ENCODE assay signal across 13 cellular contexts in the genomic region with DNA sequence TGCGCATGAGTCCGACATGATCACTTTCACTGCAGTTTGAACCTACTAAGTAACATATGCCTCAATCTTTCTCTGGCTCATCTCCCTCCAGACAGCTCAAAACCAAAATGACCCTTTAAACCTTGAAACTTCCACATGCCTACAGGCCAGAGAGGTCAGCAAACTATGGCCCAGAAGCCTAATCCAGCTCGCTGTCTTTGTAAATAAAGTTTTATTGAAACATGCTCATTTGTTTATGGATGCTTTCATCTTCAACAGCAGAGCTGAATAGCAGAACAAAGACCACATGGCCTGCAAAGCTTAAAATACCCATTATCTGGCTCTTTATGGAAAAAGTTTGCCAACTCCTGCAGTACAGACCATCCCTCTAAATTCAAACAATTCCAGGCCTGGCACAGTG. TPM values are rescaled to one million over a fixed set of nuclear protein-coding genes. Genes with fewer than 3 reads are reported as not detected.
A peak's percentile ranks its signal among the peaks of the same experiment; 100 is the strongest.
DNase-seq lines count a peak whose midpoint lies in the region; TF ChIP-seq lines count a peak whose summit lies in the region.
"Had no signal": no experiment of that assay in that cellular context is flagged by ENCODE, and none has a peak within 500 bp of the region (broad histone marks: within the 10 kb centered on the region; RNA-seq: fewer than 3 reads in every experiment).

No MANE protein-coding gene starts in this region.

- H3K27me3 Mint-ChIP-seq in brain: no peaks in the 10 kb centered on the region
- H3K27me3 Mint-ChIP-seq: memory B cell had no signal

- TF ChIP-seq CTCF in brain (conservative IDR thresholded peaks at IDR 0.05): no peak
- no peak for TF ChIP-seq CTCF in esophagus muscularis mucosa (IDR thresholded peaks at IDR 0.05)

- H3K27me3 ChIP-seq in HUES64 (ENCODE audit: insufficient read depth, low read length): no peaks in the 10 kb centered on the region
- no peaks in the 10 kb centered on the region for H3K27me3 ChIP-seq in esophagus muscularis mucosa
- H3K27me3 ChIP-seq: brain microvascular endothelial cell, Peyer's patch had no signal

- no peak for TF ChIP-seq POLR2A in esophagus muscularis mucosa (IDR thresholded peaks at IDR 0.05; ENCODE audit: low read depth)

- H3K36me3 ChIP-seq in HUES64 (ENCODE audit: insufficient read depth, low read length): peaks cover 30% of the 10 kb centered on the region
- peaks cover 22 to 35% (median 26%) of the 10 kb centered on the region in 4 donors for H3K36me3 ChIP-seq in esophagus muscularis mucosa

- H3K27ac ChIP-seq in HUES64 (ENCODE audit: low read depth, low read length) (no peak overlapping the region), esophagus muscularis mucosa (replicated peaks in 1 of 4) (no peak overlapping the region)
- H3K27ac ChIP-seq: brain microvascular endothelial cell, parathyroid adenoma, Peyer's patch had no signal

- peak overlapping the region; percentile 45; the same call in 1 of the 2 replicates for H3K9ac ChIP-seq in HUES64 (ENCODE audit: low read depth, low read length)
- H3K9ac ChIP-seq: parathyroid adenoma had no signal

- H3K9me3 Mint-ChIP-seq in brain: peaks cover 0 to 2% (median 0%) of the 10 kb centered on the region in 5 experiments
- H3K9me3 Mint-ChIP-seq: activated T-helper 2 cell treated with anti-CD3 and anti-CD28 coated beads, Interferon-gamma antibody, Interleukin-2, Interleukin-4, amounts not matched to agents 10 μg/mL and 5 μg/mL and 100 μg/mL, durations not matched to agents 14 hours and 24 hours and 36 hours; memory B cell had no signal

- intact Hi-C loops in esophagus muscularis mucosa (cut with DNase I): no loop called here

- DNase-seq in inferior parietal cortex (ENCODE audit: extremely low spot score): no peak
- DNase-seq in esophagus muscularis mucosa (ENCODE audit: extremely low spot score): no peak
- DNase-seq: brain microvascular endothelial cell; effector CD4-positive, alpha-beta T cell; GOT3; NCI-H146; NCI-H510A treated with DMSO at 0.1 percent for 48 hours; Peyer's patch had no signal

- no peak for TF ChIP-seq EP300 in esophagus muscularis mucosa (IDR thresholded peaks at IDR 0.05)

- WGBS in HUES64: 94% methylated on average over 3 of the region's 3 CpGs
- 94% methylated on average over 3 of the region's 3 CpGs for WGBS in esophagus muscularis mucosa

- H3K27ac Mint-ChIP-seq in brain: peak overlapping the region in 3 of 5 experiments; percentile 81 to 100 (median 99)

- H3K4me1 Mint-ChIP-seq in brain: peaks cover 47% of the 10 kb centered on the region

- H3K4me3 ChIP-seq in HUES64 (ENCODE audit: low read length): no peak overlapping the region
- no peak overlapping the region for H3K4me3 ChIP-seq in esophagus muscularis mucosa
- H3K4me3 ChIP-seq: Peyer's patch had no signal

- H3K4me1 ChIP-seq in HUES64 (ENCODE audit: insufficient read depth, low read length) (peaks cover 19% of the 10 kb centered on the region), esophagus muscularis mucosa (peaks cover 7 to 32% (median 26%) of the 10 kb centered on the region in 4 donors)

- peak overlapping the region in 4 of 5 experiments; percentile 12 to 99 (median 94) for H3K4me3 Mint-ChIP-seq in brain

- H3K9me3 ChIP-seq in HUES64 (ENCODE audit: insufficient read depth, low read depth, low read length) (no peaks in the 10 kb centered on the region), esophagus muscularis mucosa (no peaks in the 10 kb centered on the region)
- H3K9me3 ChIP-seq: Peyer's patch had no signal

- H3K36me3 Mint-ChIP-seq in brain: peaks cover 32% of the 10 kb centered on the region

RNA-seq across cellular contexts. Expression of a gene that starts 15.6 kb away (rescaled TPM):
- 14.2 TPM for polyA plus RNA-seq in HUES64 (2013, experiment 1 of 2)
- 13.4 TPM for polyA plus RNA-seq in HUES64 (2013, experiment 2 of 2)
- 11.1 TPM for polyA plus RNA-seq in brain (ENCODE audit: insufficient read depth, low read depth, low replicate concordance)
- total RNA-seq in esophagus muscularis mucosa: 10 to 100 TPM in 3 of 4 donors, 1 to 10 TPM in 1; 8.6 to 27.7 (median 18.2) TPM

RNA-seq across cellular contexts. Expression of a gene that starts 18.1 kb away (rescaled TPM):
- polyA plus RNA-seq in HUES64 (2013, experiment 1 of 2): not detected
- polyA plus RNA-seq in HUES64 (2013, experiment 2 of 2): 0.13 TPM
- polyA plus RNA-seq in brain (ENCODE audit: insufficient read depth, low read depth, low replicate concordance): not detected
- total RNA-seq in esophagus muscularis mucosa: not detected
- total RNA-seq: activated T-helper 2 cell treated with anti-CD3 and anti-CD28 coated beads, Interferon-gamma antibody, Interleukin-2, Interleukin-4, amounts not matched to agents 10 μg/mL and 5 μg/mL and 100 μg/mL, durations not matched to agents 14 hours and 24 hours and 36 hours; Peyer's patch had no signal

RNA-seq across cellular contexts. Expression of a gene that starts 22.7 kb away (rescaled TPM):
- polyA plus RNA-seq in HUES64 (2013, experiment 1 of 2): 12.6 TPM
- 17.4 TPM for polyA plus RNA-seq in HUES64 (2013, experiment 2 of 2)
- 6.5 TPM for polyA plus RNA-seq in brain (ENCODE audit: insufficient read depth, low read depth, low replicate concordance)
- 1 to 10 TPM; 4.6 to 6.8 (median 6.0) TPM for total RNA-seq in esophagus muscularis mucosa

RNA-seq across cellular contexts. Expression of a gene that starts 23.4 kb away (rescaled TPM):
- polyA plus RNA-seq in HUES64 (2013, experiment 1 of 2): 496 TPM
- polyA plus RNA-seq in HUES64 (2013, experiment 2 of 2): 551 TPM
- polyA plus RNA-seq in brain (ENCODE audit: insufficient read depth, low read depth, low replicate concordance): 350 TPM
- 100 to 1,000 TPM; 107 to 167 (median 139) TPM for total RNA-seq in esophagus muscularis mucosa

RNA-seq across cellular contexts. Expression of a gene that starts 47.1 kb away (rescaled TPM):
- 0.15 TPM for polyA plus RNA-seq in HUES64 (2013, experiment 1 of 2)
- 0.32 TPM for polyA plus RNA-seq in HUES64 (2013, experiment 2 of 2)
- 0.19 TPM for polyA plus RNA-seq in brain (ENCODE audit: insufficient read depth, low read depth, low replicate concordance)
- not detected for total RNA-seq in esophagus muscularis mucosa
